In genomic region chr12:43331935-43332334, GRCh38 we compare ENCODE assay signal across 18 cellular contexts.
DNase-seq lines count a peak whose midpoint lies in the region; ATAC-seq and TF ChIP-seq lines count a peak whose summit lies in the region.
"Had no signal": no experiment of that assay in that cellular context is flagged by ENCODE, and none has a peak within 500 bp of the region (broad histone marks: within the 10 kb centered on the region; RNA-seq: fewer than 3 reads in every experiment).

No MANE protein-coding gene starts in this region.

- peaks cover 4% of the 10 kb centered on the region; the same call in 1 of the 2 replicates for H3K4me1 ChIP-seq in IMR-90 (ENCODE audit: control insufficient read depth, insufficient read depth, low read length)
- peaks cover 6% of the 10 kb centered on the region; the same call in 1 of the 2 replicates for H3K4me1 ChIP-seq in Panc1 (ENCODE audit: control insufficient read depth, insufficient read depth, low read length)
- H3K4me1 ChIP-seq in smooth muscle cell (ENCODE audit: low read depth): peaks cover 7% of the 10 kb centered on the region
- H3K4me1 ChIP-seq in A673 (ENCODE audit: insufficient read depth, low read length, poor library complexity, severe bottlenecking): no peaks in the 10 kb centered on the region

- H3K9me1 ChIP-seq in IMR-90 (ENCODE audit: insufficient read depth, low read length): peaks cover 4% of the 10 kb centered on the region; the same call in 1 of the 2 replicates

- H3K27me3 ChIP-seq in IMR-90 (ENCODE audit: control insufficient read depth, insufficient read depth, low read length) (no peaks in the 10 kb centered on the region), Panc1 (ENCODE audit: control insufficient read depth, insufficient read depth, low read length) (no peaks in the 10 kb centered on the region), smooth muscle cell (ENCODE audit: low read depth) (no peaks in the 10 kb centered on the region), H7 (ENCODE audit: control insufficient read depth, insufficient read depth, low read length) (no peaks in the 10 kb centered on the region), A673 (replicated peaks; ENCODE audit: insufficient read depth, low read depth, low read length, poor library complexity) (no peaks in the 10 kb centered on the region)

- no peak overlapping the region for H2AK5ac ChIP-seq in IMR-90 (ENCODE audit: low read depth, low read length)

- peak; percentile 48 for ATAC-seq in HG02852 (IDR thresholded peaks at IDR 0.05; ENCODE audit: unreplicated experiment)
- ATAC-seq in IMR-90 (ENCODE audit: low read depth): no peak
- ATAC-seq in Panc1: no peak
- ATAC-seq: GM23338, HCT116 had no signal

- peak overlapping the region; percentile 70; the same call in 1 of the 2 replicates for H2BK120ac ChIP-seq in IMR-90 (ENCODE audit: low read depth, low read length)

- POLR2A ChIA-PET in IMR-90 (lab: Charles Lee; ENCODE audit: unreplicated experiment): no interaction called here
- POLR2A ChIA-PET in Panc1 (lab: Charles Lee): no interaction called here
- POLR2A ChIA-PET in A673 (lab: Charles Lee; ENCODE audit: low non-redundant PET): no interaction called here

- 0 out of 2 replicates have a peak overlapping the region, but pooled peaks have one; percentile 26 for H3K14ac ChIP-seq in IMR-90 (replicated peaks; ENCODE audit: low read depth, low read length)

- intact Hi-C loops in IMR-90 (cut with micrococcal nuclease): loop anchor here (10.0 kb wide), 4 partner anchors 277 to 997 kb away; no protein-coding TSS in a partner anchor
- intact Hi-C loops in Panc1 (cut with micrococcal nuclease; ENCODE audit: unreplicated experiment): no loop called here
- intact Hi-C loops in A673 (cut with micrococcal nuclease; ENCODE audit: unreplicated experiment): no loop called here

- H4K5ac ChIP-seq in IMR-90 (ENCODE audit: low read depth, low read length): peak overlapping the region; percentile 89; the same call in 1 of the 2 replicates

- no peak overlapping the region for H2AFZ ChIP-seq in IMR-90 (replicated peaks; ENCODE audit: low read length, poor library complexity)
- H2AFZ ChIP-seq in smooth muscle cell (ENCODE audit: low read depth): no peak overlapping the region
- H2AFZ ChIP-seq: GM23338 had no signal

- peak overlapping the region; percentile 34; the same call in 2 of the 3 replicates for H2BK15ac ChIP-seq in IMR-90 (ENCODE audit: low read depth, low read length)

- CTCF ChIA-PET in IMR-90 (lab: Yijun Ruan, JAX) (interaction anchor here (0.7 kb wide), 1 partner anchor 301 kb away, joined by 4 read pairs; no protein-coding TSS in a partner anchor), Panc1 (lab: Charles Lee) (no interaction called here), A673 (lab: Charles Lee) (no interaction called here)

- H3K4me3 ChIP-seq in IMR-90 (ENCODE audit: insufficient read depth, low read depth, low read length): no peak overlapping the region
- no peak overlapping the region for H3K4me3 ChIP-seq in Panc1 (ENCODE audit: low read depth in 2 of 2, low read length in 2 of 2)
- H3K4me3 ChIP-seq in smooth muscle cell: no peak overlapping the region
- H3K4me3 ChIP-seq in H7 (ENCODE audit: insufficient read depth, low read depth, low read length): no peak overlapping the region
- H3K4me3 ChIP-seq in A673 (ENCODE audit: low read depth, low read length, poor library complexity, severe bottlenecking): no peak overlapping the region
- H3K4me3 ChIP-seq: GM23338, PC-9 had no signal

- peak overlapping the region; percentile 92; the same call in 1 of the 2 replicates for H3K18ac ChIP-seq in IMR-90 (ENCODE audit: low read depth, low read length)

- no peak overlapping the region for H3K23ac ChIP-seq in IMR-90 (ENCODE audit: low read depth, low read length)

- H3K56ac ChIP-seq in IMR-90 (ENCODE audit: extremely low read depth, insufficient read depth, low read length): no peak overlapping the region

- peaks cover 10% of the 10 kb centered on the region for H3F3A ChIP-seq in smooth muscle cell (ENCODE audit: low read depth)

- H2AK9ac ChIP-seq in IMR-90 (replicated peaks; ENCODE audit: low read depth, low read length, poor library complexity): no peak overlapping the region

- TF ChIP-seq POLR2A in IMR-90 (IDR thresholded peaks at IDR 0.05; ENCODE audit: low read depth, low read length): no peak

- peak overlapping the region; percentile 15; the same call in 1 of the 2 replicates for H3K4ac ChIP-seq in IMR-90 (ENCODE audit: low read depth, low read length)

- H3K27ac ChIP-seq in IMR-90 (ENCODE audit: insufficient read depth, low read length): no peak overlapping the region
- peak overlapping the region; percentile 71 for H3K27ac ChIP-seq in Panc1 (ENCODE audit: low read length)
- H3K27ac ChIP-seq in smooth muscle cell (ENCODE audit: low read depth): peak overlapping the region; percentile 70
- no peak overlapping the region for H3K27ac ChIP-seq in A673 (ENCODE audit: low read depth, low read length, poor library complexity, severe bottlenecking)
- H3K27ac ChIP-seq: PC-9 had no signal

- no peaks in the 10 kb centered on the region for H3K79me2 ChIP-seq in smooth muscle cell (ENCODE audit: low read depth)

- no peak overlapping the region; the same call in 1 of the 2 replicates for H4K91ac ChIP-seq in IMR-90 (ENCODE audit: insufficient read depth, low read depth, low read length)

- no peak overlapping the region for H3K4me2 ChIP-seq in IMR-90 (ENCODE audit: low read depth, low read length)
- H3K4me2 ChIP-seq in smooth muscle cell: no peak overlapping the region
- H3K4me2 ChIP-seq: GM23338, PC-9 had no signal

- H2BK5ac ChIP-seq in IMR-90 (ENCODE audit: low read depth, low read length, poor library complexity, severe bottlenecking): peak overlapping the region; percentile 93

- no peak for DNase-seq in IMR-90
- no peak for DNase-seq in Panc1 (ENCODE audit: low read depth, low spot score)
- DNase-seq in smooth muscle cell (lab: John Stamatoyannopoulos, UW; ENCODE audit: unreplicated experiment): no peak
- no peak for DNase-seq in nucleus accumbens (lab: John Stamatoyannopoulos, UW)
- DNase-seq in H7: no peak
- DNase-seq in A673 (ENCODE audit: low spot score): no peak
- DNase-seq: DND-41; MM.1S; NCI-H1694 treated with DMSO at 0.1 percent for 48 hours; NCI-H2107; NCI-H510A; NCI-H748 treated with DMSO at 0.1 percent for 48 hours; NK-92 treated with Interleukin-12 subunit alpha and Interleukin-12 subunit beta, amount 100 ng/mL, for 24 hours; PC-9; T-helper 2 cell had no signal

- in situ Hi-C loops in IMR-90 (cut with MboI; ENCODE audit: low sequenced_read_pairs): loop anchor here (5.0 to 10.0 kb wide), 2 partner anchors 50 to 747 kb away; partner anchors contain the start of gene PRICKLE1
- in situ Hi-C loops in Panc1 (cut with HindIII; ENCODE audit: low pct_unique_long_range_greater_than_20kb, low sequenced_read_pairs): no loop called here

- H4K8ac ChIP-seq in IMR-90 (ENCODE audit: low read depth in 2 of 2, low read length in 2 of 2): peak overlapping the region; percentile 9 to 59; a peak in 1 of 4 replicates

- H4K20me1 ChIP-seq in IMR-90 (ENCODE audit: insufficient read depth, low read length) (no peaks in the 10 kb centered on the region), smooth muscle cell (ENCODE audit: low read depth) (no peaks in the 10 kb centered on the region)

- H2BK20ac ChIP-seq in IMR-90 (ENCODE audit: low read depth, low read length): peak overlapping the region; percentile 75; the same call in 1 of the 2 replicates

- H3K9ac ChIP-seq in IMR-90 (ENCODE audit: low read depth, low read length) (no peak overlapping the region), smooth muscle cell (ENCODE audit: low read depth) (no peak overlapping the region)

- H3K9me3 ChIP-seq in IMR-90 (ENCODE audit: control insufficient read depth, insufficient read depth, low read length): peaks cover 3% of the 10 kb centered on the region
- no peaks in the 10 kb centered on the region for H3K9me3 ChIP-seq in Panc1 (ENCODE audit: control insufficient read depth, insufficient read depth, low read depth, low read length)
- H3K9me3 ChIP-seq in smooth muscle cell (replicated peaks; ENCODE audit: low read depth): no peaks in the 10 kb centered on the region
- H3K9me3 ChIP-seq in A673 (ENCODE audit: low read depth, low read length, poor library complexity, severe bottlenecking): no peaks in the 10 kb centered on the region

- no peak for TF ChIP-seq RAD21 in IMR-90 (IDR thresholded peaks at IDR 0.05; ENCODE audit: low read length)

- H3K79me1 ChIP-seq in IMR-90 (ENCODE audit: low read depth in 1 of 2, low read length in 2 of 2): no peaks in the 10 kb centered on the region

- WGBS in IMR-90 (ENCODE audit: extremely low coverage in 2 of 2, insufficient read length in 1 of 2), 2 experiments: 100% methylated on average over 1 of the region's 3 CpGs; no CpG with 5 or more reads in 1 of the 2 experiments
- WGBS in smooth muscle cell (ENCODE audit: low lambda C conversion rate): 85% methylated on average over 3 of the region's 3 CpGs

- BruUV-seq in IMR-90 (replicated peaks; lab: Mats Ljungman, UMichigan): no TSS peak
- BruUV-seq in Panc1 (replicated peaks; lab: Mats Ljungman, UMichigan): no TSS peak
- BruUV-seq in A673 (replicated peaks; lab: Mats Ljungman, UMichigan): no TSS peak

- H3K36me3 ChIP-seq in IMR-90 (ENCODE audit: control insufficient read depth, insufficient read depth, low read length): no peaks in the 10 kb centered on the region
- H3K36me3 ChIP-seq in Panc1 (ENCODE audit: control insufficient read depth, insufficient read depth, low read length): no peaks in the 10 kb centered on the region
- H3K36me3 ChIP-seq in smooth muscle cell (ENCODE audit: low read depth): no peaks in the 10 kb centered on the region
- no peaks in the 10 kb centered on the region for H3K36me3 ChIP-seq in H7 (replicated peaks; ENCODE audit: control insufficient read depth, insufficient read depth, low read length)
- H3K36me3 ChIP-seq in A673 (ENCODE audit: insufficient read depth, low read length, poor library complexity, severe bottlenecking): no peaks in the 10 kb centered on the region

- dilution Hi-C loops in IMR-90 (cut with HindIII; ENCODE audit: low sequenced_read_pairs, unreplicated experiment): no loop called here

- TF ChIP-seq CTCF in IMR-90 (conservative IDR thresholded peaks at IDR 0.05; ENCODE audit: low read depth, low read length): no peak
- TF ChIP-seq CTCF in Panc1 (IDR thresholded peaks at IDR 0.05): no peak
- TF ChIP-seq CTCF in smooth muscle cell (IDR thresholded peaks at IDR 0.05; ENCODE audit: borderline replicate concordance, insufficient read depth, poor library complexity, severe bottlenecking): no peak
- TF ChIP-seq CTCF in A673 (conservative IDR thresholded peaks at IDR 0.05; ENCODE audit: low read depth, low read length): no peak

TF ChIP-seq in IMR-90, 13 proteins besides CTCF, POLR2A, EP300 and RAD21 (continues in another document):
- no peak for TF ChIP-seq CHD1 (IDR thresholded peaks at IDR 0.05; ENCODE audit: low read depth, low read length)
- TF ChIP-seq BHLHE40 (IDR thresholded peaks at IDR 0.05; ENCODE audit: low read depth, low read length): no peak
- no peak for TF ChIP-seq RFX5 (IDR thresholded peaks at IDR 0.05; ENCODE audit: low read depth, low read length)
- TF ChIP-seq CEBPB (IDR thresholded peaks at IDR 0.05; ENCODE audit: low read depth, low read length): no peak
- no peak for TF ChIP-seq NFE2L2 (IDR thresholded peaks at IDR 0.05; ENCODE audit: low read depth, low read length)

Comparison
In these comparisons a context has a peak if more than half of its experiments do, and no peak if none do; other contexts are left out.
1. H3K27ac ChIP-seq: peak in Panc1 (single experiment) and smooth muscle cell (single experiment); none in IMR-90 (single experiment) and A673 (single experiment).